8 cellular contexts compared by ENCODE assay signal in genomic region chr13:110108348-110109139, GRCh38.
A peak's percentile ranks its signal among the peaks of the same experiment; 100 is the strongest.
DNase-seq lines count a peak whose midpoint lies in the region; ATAC-seq, FAIRE-seq and TF ChIP-seq lines count a peak whose summit lies in the region.

No MANE protein-coding gene starts in this region.

- no peak for TF ChIP-seq EP300 in K562 (IDR thresholded peaks at IDR 0.05; ENCODE audit: low read length)

- 9% methylated on average over 6 of the region's 6 CpGs for WGBS in K562 (ENCODE audit: insufficient coverage, low coverage, missing lambda C conversion rate)
- WGBS in smooth muscle cell (ENCODE audit: low lambda C conversion rate) = 74% methylated on average over 6 of the region's 6 CpGs

- CTCF ChIA-PET in K562 (lab: Yijun Ruan, JAX; ENCODE audit: low intra/inter-chr PET ratio) = no interaction called here

- peak; percentile 86 for DNase-seq in A172 (ENCODE audit: low spot score)
- DNase-seq in NCI-H2196 treated with DMSO at 0.1 percent for 48 hours (lab: John Stamatoyannopoulos, UW; ENCODE audit: unreplicated experiment) = peak; percentile 53
- peak in 1 of 4 experiments; percentile 11 for DNase-seq in K562 (ENCODE audit: extremely low read depth in 1 of 4, low spot score in 3 of 4)
- DNase-seq in iPS-NIHi11 (ENCODE audit: low spot score) = peak; percentile 80
- DNase-seq in smooth muscle cell (lab: John Stamatoyannopoulos, UW; ENCODE audit: unreplicated experiment) = peak; percentile 32
- no peak for DNase-seq in activated effector memory CD4-positive, alpha-beta T cell treated with Interleukin-2 at 50 U/mL for 16 hours

- no peak for FAIRE-seq in K562 (lab: Jason Lieb, UNC)

- no peak overlapping the region for H2AFZ ChIP-seq in K562 (ENCODE audit: low read depth, low read length)
- H2AFZ ChIP-seq in smooth muscle cell (ENCODE audit: low read depth) = no peak overlapping the region

- peaks cover 8% of the 10 kb centered on the region for H3F3A ChIP-seq in smooth muscle cell (ENCODE audit: low read depth)

- no peaks in the 10 kb centered on the region for H3K79me2 ChIP-seq in K562 (ENCODE audit: control insufficient read depth, insufficient read depth, low read length)
- no peaks in the 10 kb centered on the region for H3K79me2 ChIP-seq in smooth muscle cell (ENCODE audit: low read depth)

- H3K9me3 ChIP-seq in K562 (replicated peaks; ENCODE audit: control insufficient read depth, insufficient read depth, low read depth, low read length) (no peaks in the 10 kb centered on the region), smooth muscle cell (replicated peaks; ENCODE audit: low read depth) (no peaks in the 10 kb centered on the region)

- in situ Hi-C loops in K562 (cut with MboI) = loop anchor here (25.0 kb wide), 1 partner anchor 1146 kb away; no protein-coding TSS in a partner anchor

- no peaks in the 10 kb centered on the region for H4K20me1 ChIP-seq in K562 (replicated peaks; ENCODE audit: control insufficient read depth, insufficient read depth, low read length)
- no peaks in the 10 kb centered on the region for H4K20me1 ChIP-seq in smooth muscle cell (ENCODE audit: low read depth)

- H3K36me3 ChIP-seq in K562 (ENCODE audit: control insufficient read depth, insufficient read depth, low read length) = no peaks in the 10 kb centered on the region
- no peaks in the 10 kb centered on the region for H3K36me3 ChIP-seq in smooth muscle cell (ENCODE audit: low read depth)

- intact Hi-C loops in K562 (cut with micrococcal nuclease) = no loop called here

- no peak for TF ChIP-seq POLR2A in K562 (conservative IDR thresholded peaks at IDR 0.05)

- BruUV-seq in K562 (replicated peaks; lab: Mats Ljungman, UMichigan) = no TSS peak

- POLR2A ChIA-PET in K562 (lab: Yijun Ruan, JAX) = no interaction called here

- H3K9ac ChIP-seq in K562 (ENCODE audit: insufficient read depth in 1 of 2, low read depth in 2 of 2, low read length in 2 of 2) = no peak overlapping the region
- no peak overlapping the region for H3K9ac ChIP-seq in smooth muscle cell (ENCODE audit: low read depth)

- no peak overlapping the region for H3K4me3 ChIP-seq in K562
- no peak overlapping the region for H3K4me3 ChIP-seq in smooth muscle cell

- H3K27me3 ChIP-seq in K562 (ENCODE audit: control insufficient read depth in 2 of 2, insufficient read depth in 2 of 2, low read length in 2 of 2) = peaks cover 0 to 6% of the 10 kb centered on the region in 2 experiments; a peak in 1 of 5 replicates
- H3K27me3 ChIP-seq in smooth muscle cell (ENCODE audit: low read depth) = no peaks in the 10 kb centered on the region

- H3K9me1 ChIP-seq in K562 (ENCODE audit: control insufficient read depth, insufficient read depth, low read length) = no peaks in the 10 kb centered on the region

- H3K4me2 ChIP-seq in K562 (ENCODE audit: insufficient read depth, low read length) = no peak overlapping the region
- H3K4me2 ChIP-seq in smooth muscle cell = no peak overlapping the region

- ATAC-seq in GM18870 (IDR thresholded peaks at IDR 0.05; ENCODE audit: unreplicated experiment) (peak; percentile 46), K562 (peak; percentile 69), HG03039 (IDR thresholded peaks at IDR 0.05; ENCODE audit: unreplicated experiment) (no peak)

- TF ChIP-seq RAD21 in K562 (CRISPR knock-in tag; conservative IDR thresholded peaks at IDR 0.05 in 1 of 2, IDR thresholded peaks at IDR 0.05 in 1 of 2) = peak; percentile 33 to 42

- peak; percentile 13 to 42 (median 39); a peak in 4 of 6 replicates for TF ChIP-seq CTCF in K562 (IDR thresholded peaks at IDR 0.05 in 2 of 3, conservative IDR thresholded peaks at IDR 0.05 in 1 of 3; ENCODE audit: insufficient read depth in 2 of 3, low read depth in 1 of 3, low read length in 3 of 3)
- peak; percentile 74 for TF ChIP-seq CTCF in smooth muscle cell (IDR thresholded peaks at IDR 0.05; ENCODE audit: borderline replicate concordance, insufficient read depth, poor library complexity, severe bottlenecking)

- no peak overlapping the region for H3K27ac ChIP-seq in K562 (ENCODE audit: extremely low read depth, low read depth, low read length)
- no peak overlapping the region for H3K27ac ChIP-seq in smooth muscle cell (ENCODE audit: low read depth)

- peaks cover 0 to 3% of the 10 kb centered on the region in 2 experiments; a peak in 1 of 5 replicates for H3K4me1 ChIP-seq in K562 (replicated peaks in 1 of 2; ENCODE audit: control insufficient read depth in 2 of 2, insufficient read depth in 2 of 2, low read length in 2 of 2)
- peaks cover 6% of the 10 kb centered on the region for H3K4me1 ChIP-seq in smooth muscle cell (ENCODE audit: low read depth)

TF ChIP-seq in K562, 482 proteins besides CTCF, POLR2A, EP300 and RAD21 (continues in another document):
- TF ChIP-seq BCL6 (CRISPR knock-in tag; IDR thresholded peaks at IDR 0.05) (no peak), EWSR1 (IDR thresholded peaks at IDR 0.05; ENCODE audit: borderline replicate concordance, low read depth, partially characterized antibody) (no peak), KLF10 (CRISPR knock-in tag; IDR thresholded peaks at IDR 0.05) (no peak), ARID2 (IDR thresholded peaks at IDR 0.05) (no peak), ZNF717 (CRISPR knock-in tag; IDR thresholded peaks at IDR 0.05) (no peak), PYGO2 (tag; IDR thresholded peaks at IDR 0.05) (no peak), ZBTB40 (IDR thresholded peaks at IDR 0.05) (no peak), ZBTB40 (CRISPR knock-in tag; IDR thresholded peaks at IDR 0.05) (no peak), ZBTB9 (CRISPR knock-in tag; IDR thresholded peaks at IDR 0.05) (no peak), ZFP36 (IDR thresholded peaks at IDR 0.05; ENCODE audit: low read depth, low read length, partially characterized antibody) (no peak), ZNF232 (CRISPR knock-in tag; IDR thresholded peaks at IDR 0.05) (no peak)
